In genomic region chr17:31919802-31920525, GRCh38 we compare ENCODE assay signal across 12 cellular contexts. TPM values are rescaled to one million over a fixed set of nuclear protein-coding genes. Genes with fewer than 3 reads are reported as not detected.
DNase-seq lines count a peak whose midpoint lies in the region; ATAC-seq and TF ChIP-seq lines count a peak whose summit lies in the region.
"Had no signal": no experiment of that assay in that cellular context is flagged by ENCODE, and none has a peak within 500 bp of the region (broad histone marks: within the 10 kb centered on the region; RNA-seq: fewer than 3 reads in every experiment).

No MANE protein-coding gene starts in this region.

- ATAC-seq in GM21529 (IDR thresholded peaks at IDR 0.05; ENCODE audit: unreplicated experiment): no peak
- ATAC-seq: WTC11 had no signal

- POLR2A ChIA-PET in RWPE1 (lab: Yijun Ruan, JAX; ENCODE audit: low non-redundant PET): no interaction called here

- no peaks in the 10 kb centered on the region for H3K9me3 Mint-ChIP-seq in HFFc6

- CTCF ChIA-PET in RWPE1 (lab: Yijun Ruan, JAX): no interaction called here

- H3K4me3 Mint-ChIP-seq in HFFc6: peak overlapping the region; percentile 41
- H3K4me3 Mint-ChIP-seq: brain, WTC11 had no signal

- DNase-seq in EL (peak; percentile 63), HFFc6 (peak; percentile 25), amniotic epithelial cell (ENCODE audit: low read depth) (peak; percentile 22), non-pigmented ciliary epithelial cell (ENCODE audit: low read depth) (peak; percentile 45), RWPE1 (ENCODE audit: low spot score) (no peak), ureter (ENCODE audit: low spot score) (no peak)
- DNase-seq: NCI-H1436 treated with DMSO at 0.1 percent for 48 hours, NCI-H748 treated with DMSO at 0.1 percent for 48 hours had no signal

- TF ChIP-seq CTCF in HFFc6 (IDR thresholded peaks at IDR 0.05) (no peak), RWPE1 (conservative IDR thresholded peaks at IDR 0.05; ENCODE audit: low read depth) (no peak)

- H3K36me3 Mint-ChIP-seq in HFFc6 (ENCODE audit: low read depth): no peaks in the 10 kb centered on the region
- H3K36me3 Mint-ChIP-seq: brain had no signal

- no peaks in the 10 kb centered on the region for H3K27me3 Mint-ChIP-seq in HFFc6 (ENCODE audit: insufficient read depth)
- H3K27me3 Mint-ChIP-seq: brain, progenitor cell of endocrine pancreas had no signal

- H3K27ac Mint-ChIP-seq in HFFc6: peak overlapping the region; percentile 53
- H3K27ac Mint-ChIP-seq: brain, progenitor cell of endocrine pancreas, WTC11 had no signal

- H3K4me1 Mint-ChIP-seq in HFFc6 (ENCODE audit: low read depth): peaks cover 28% of the 10 kb centered on the region
- H3K4me1 Mint-ChIP-seq: brain had no signal

- no peak overlapping the region for H3K27ac ChIP-seq in RWPE1

RNA-seq across cellular contexts. Expression of gene SUZ12, which starts 16.8 kb away (rescaled TPM):
- total RNA-seq in HFFc6 (2021; fragmentation: NEBNext Ultra II Directional; extraction: Animal tissue kit (Norgen Biotek cat#: 25700)): 10 to 100 TPM; 22.7 to 30.6 (median 26.4) TPM
- 25.9 TPM for total RNA-seq in ureter

RNA-seq across cellular contexts. Expression of gene UTP6, which starts 18.5 kb away (rescaled TPM):
- 10 to 100 TPM; 65.4 to 77.4 (median 71.3) TPM for total RNA-seq in HFFc6 (2021; fragmentation: NEBNext Ultra II Directional; extraction: Animal tissue kit (Norgen Biotek cat#: 25700))
- total RNA-seq in ureter: 60.2 TPM

Comparison
In these comparisons a context has a peak if more than half of its experiments do, and no peak if none do; other contexts are left out.
1. DNase-seq: peak in EL (single experiment), HFFc6 (single experiment), amniotic epithelial cell (single experiment) and non-pigmented ciliary epithelial cell (single experiment); none in RWPE1 (single experiment) and ureter (single experiment).